ENCODE assay signal across 18 cellular contexts in the genomic region with DNA sequence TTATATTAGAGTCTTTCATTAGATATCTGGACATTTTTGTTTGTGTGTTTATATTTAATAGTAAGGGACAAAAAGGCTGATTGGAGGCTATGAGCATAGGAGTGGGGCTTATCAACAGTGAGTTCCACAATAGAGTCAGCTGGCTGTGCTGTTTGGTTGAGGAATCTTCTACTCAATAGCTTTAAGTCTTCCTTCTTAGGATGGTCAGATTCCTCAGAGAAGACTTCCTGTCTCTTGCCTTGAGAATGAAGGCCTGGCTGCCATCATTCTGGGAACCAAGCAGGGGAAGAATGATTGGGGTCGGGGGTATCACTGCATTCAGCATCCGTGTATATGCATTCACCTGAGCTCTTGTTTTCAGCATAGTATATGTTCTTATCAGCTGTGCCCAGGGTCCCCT. TPM values are rescaled to one million over a fixed set of nuclear protein-coding genes. Genes with fewer than 3 reads are reported as not detected.
"Had no signal": no experiment of that assay in that cellular context is flagged by ENCODE, and none has a peak within 500 bp of the region (broad histone marks: within the 10 kb centered on the region; RNA-seq: fewer than 3 reads in every experiment).

No MANE protein-coding gene starts in this region.

- H3K27me3 ChIP-seq: hepatocyte, neutrophil, right atrium auricular region, upper lobe of right lung had no signal

- DNase-seq: activated CD4-positive, alpha-beta memory T cell treated with anti-CD3 and anti-CD28 coated beads for 36 hours; activated CD4-positive, alpha-beta T cell treated with anti-CD3 and anti-CD28 coated beads for 1 hour; activated effector memory CD4-positive, alpha-beta T cell treated with anti-CD3 and anti-CD28 coated beads, Interleukin-2, amount 50 U/mL, for 16 hours; activated T-cell treated with anti-CD3 and anti-CD28 coated beads, Interleukin-2, amount 50 U/mL, for 4 hours; anterior cingulate cortex; effector CD8-positive, alpha-beta T cell; kidney glomerular epithelial cell; lower lobe of right lung; naive B cell; posterior cingulate gyrus; small intestine; upper lobe of right lung had no signal

- H3K4me3 ChIP-seq: hepatocyte, lower lobe of right lung, right atrium auricular region, upper lobe of right lung had no signal

- ATAC-seq: activated T-cell treated with anti-CD3 and anti-CD28 coated beads, Interleukin-2, amount 50 U/mL, for 4 hours; lower lobe of right lung; stimulated activated effector memory CD8-positive, alpha-beta T cell treated with anti-CD3 and anti-CD28 coated beads, Interleukin-12 subunit alpha, Interleukin-12 subunit beta, amount 100 ng/mL, for 72 hours; upper lobe of right lung had no signal

- H3K9me3 ChIP-seq: lower lobe of right lung, neutrophil, right atrium auricular region, upper lobe of right lung had no signal

- H3K27ac ChIP-seq: epithelial cell of prostate, hepatocyte, lower lobe of right lung, upper lobe of right lung had no signal

- H3K4me2 ChIP-seq: hepatocyte had no signal

- H3K4me1 ChIP-seq: upper lobe of right lung had no signal

- FAIRE-seq: colon, small intestine had no signal

- H2AFZ ChIP-seq: hepatocyte had no signal

RNA-seq across cellular contexts. Expression of a gene that starts 31.9 kb away (rescaled TPM):
- total RNA-seq: lower lobe of right lung, right atrium auricular region, upper lobe of right lung had no signal
